ENCODE assay signal across 29 cellular contexts in the genomic region with DNA sequence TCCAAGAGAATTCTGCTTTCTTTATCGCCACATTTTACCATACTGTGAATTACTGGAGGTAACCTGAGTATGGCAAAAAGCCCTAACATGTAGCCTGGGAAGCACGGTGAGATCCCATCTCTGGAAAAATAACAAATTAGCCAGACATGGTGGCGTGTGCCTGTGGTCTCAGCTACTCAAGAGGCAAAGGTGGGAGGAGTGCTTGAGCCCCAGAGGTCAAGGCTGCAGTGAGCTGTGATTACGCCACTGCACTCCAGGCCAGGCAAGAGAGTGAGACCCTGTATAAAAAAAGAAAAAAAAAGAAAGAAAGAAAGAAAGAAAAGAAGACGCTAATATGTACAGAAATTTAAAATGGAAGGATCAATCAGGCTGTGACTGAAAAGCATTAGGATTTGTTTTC.
"Had no signal": no experiment of that assay in that cellular context is flagged by ENCODE, and none has a peak within 500 bp of the region (broad histone marks: within the 10 kb centered on the region; RNA-seq: fewer than 3 reads in every experiment).

No MANE protein-coding gene starts in this region.

- H3K27me3 Mint-ChIP-seq: dendritic cell treated with granulocyte-macrophage colony-stimulating factor and Interleukin-4, amounts not matched to agents 40 ng/mL and 50 ng/mL, for 4 days; effector memory CD8-positive, alpha-beta T cell had no signal

- H3K4me3 ChIP-seq: colonic mucosa, esophagus squamous epithelium, gastrocnemius medialis, heart right ventricle, left lung, lower lobe of right lung had no signal

- H3K36me3 ChIP-seq: colonic mucosa, esophagus squamous epithelium, gastrocnemius medialis, heart right ventricle, left lung, lower lobe of right lung had no signal

- H3K4me1 Mint-ChIP-seq: immature natural killer cell; memory B cell; naive thymus-derived CD4-positive, alpha-beta T cell had no signal

- H3K36me3 Mint-ChIP-seq: immature natural killer cell, memory B cell had no signal

- H3K27me3 ChIP-seq: colonic mucosa, esophagus squamous epithelium, gastrocnemius medialis, heart right ventricle, left lung had no signal

- H3K4me1 ChIP-seq: colonic mucosa, esophagus squamous epithelium, gastrocnemius medialis, heart right ventricle, left lung, lower lobe of right lung had no signal

- H3K9me3 ChIP-seq: colonic mucosa, esophagus squamous epithelium, gastrocnemius medialis, left lung, lower lobe of right lung had no signal

- H3K27ac Mint-ChIP-seq: dendritic cell treated with granulocyte-macrophage colony-stimulating factor and Interleukin-4, amounts not matched to agents 40 ng/mL and 50 ng/mL, for 4 days; effector memory CD8-positive, alpha-beta T cell; endodermal cell; immature natural killer cell; memory B cell; naive thymus-derived CD4-positive, alpha-beta T cell had no signal

- ATAC-seq: effector memory CD8-positive, alpha-beta T cell; esophagus mucosa; gastrocnemius medialis; heart right ventricle; left colon; left lung; left ventricle myocardium superior; lower lobe of right lung; naive thymus-derived CD4-positive, alpha-beta T cell had no signal

- H3K9me3 Mint-ChIP-seq: immature natural killer cell had no signal

- H3K27ac ChIP-seq: colonic mucosa, epithelial cell of prostate, esophagus squamous epithelium, gastrocnemius medialis, heart right ventricle, left lung, lower lobe of right lung had no signal

- H3K4me3 Mint-ChIP-seq: dendritic cell treated with granulocyte-macrophage colony-stimulating factor and Interleukin-4, amounts not matched to agents 40 ng/mL and 50 ng/mL, for 4 days; effector memory CD8-positive, alpha-beta T cell; endodermal cell; immature natural killer cell; memory B cell; naive thymus-derived CD4-positive, alpha-beta T cell had no signal

- DNase-seq: colonic mucosa; cortex of kidney; effector CD8-positive, alpha-beta T cell; effector memory CD8-positive, alpha-beta T cell; endodermal cell; erythroblast; esophagus squamous epithelium; foreskin fibroblast; foreskin melanocyte; gastrocnemius medialis; glutamatergic neuron; head of caudate nucleus; heart right ventricle; hypothalamus; immature natural killer cell; islet precursor cell; kidney; kidney glomerular epithelial cell; left colon; left lung; left ventricle myocardium superior; lower lobe of right lung; mesendoderm; midbrain; naive thymus-derived CD4-positive, alpha-beta T cell had no signal
